9 cellular contexts compared by ENCODE assay signal in genomic region chr17:29584452-29585079, GRCh38. TPM values are rescaled to one million over a fixed set of nuclear protein-coding genes. Genes with fewer than 3 reads are reported as not detected.
DNase-seq lines count a peak whose midpoint lies in the region; ATAC-seq and TF ChIP-seq lines count a peak whose summit lies in the region.
"Had no signal": no experiment of that assay in that cellular context is flagged by ENCODE, and none has a peak within 500 bp of the region (broad histone marks: within the 10 kb centered on the region; RNA-seq: fewer than 3 reads in every experiment).

No MANE protein-coding gene starts in this region.

- peaks cover 2% of the 10 kb centered on the region for H3K9me3 Mint-ChIP-seq in activated naive CD4-positive, alpha-beta T cell treated with anti-CD3 and anti-CD28 coated beads for 36 hours
- H3K9me3 Mint-ChIP-seq in HFFc6: no peaks in the 10 kb centered on the region

- no peaks in the 10 kb centered on the region for H3K9me3 ChIP-seq in upper lobe of right lung
- no peaks in the 10 kb centered on the region for H3K9me3 ChIP-seq in transverse colon

- DNase-seq in activated naive CD4-positive, alpha-beta T cell treated with anti-CD3 and anti-CD28 coated beads for 36 hours: no peak
- DNase-seq in activated naive CD4-positive, alpha-beta T cell treated with Interleukin-2 at 50 U/mL for 16 hours: no peak
- DNase-seq in brain microvascular endothelial cell: no peak
- peak; percentile 74 for DNase-seq in medulla oblongata (ENCODE audit: extremely low spot score)
- peak; percentile 67 for DNase-seq in upper lobe of right lung
- DNase-seq in HFFc6: no peak
- no peak for DNase-seq in transverse colon
- DNase-seq in NCI-H226: no peak

- H3K4me1 Mint-ChIP-seq in activated naive CD4-positive, alpha-beta T cell treated with anti-CD3 and anti-CD28 coated beads for 36 hours (ENCODE audit: low read depth): peaks cover 54% of the 10 kb centered on the region
- H3K4me1 Mint-ChIP-seq in HFFc6 (ENCODE audit: low read depth): peaks cover 34% of the 10 kb centered on the region

- H3K4me1 ChIP-seq in upper lobe of right lung (peaks cover 30% of the 10 kb centered on the region), transverse colon (peaks cover 9 to 23% (median 18%) of the 10 kb centered on the region in 4 donors)

- H3K27ac Mint-ChIP-seq in activated naive CD4-positive, alpha-beta T cell treated with anti-CD3 and anti-CD28 coated beads for 36 hours: peak overlapping the region; percentile 77
- no peak overlapping the region for H3K27ac Mint-ChIP-seq in HFFc6

- CTCF ChIA-PET in activated naive CD4-positive, alpha-beta T cell treated with anti-CD3 and anti-CD28 coated beads for 36 hours (lab: Charles Lee): interaction anchor here (1.2 to 1.5 kb wide), 3 partner anchors 9 to 33 kb away, joined by 4 to 9 read pairs (median 6); no protein-coding TSS in a partner anchor

- whole genome bisulfite sequencing in transverse colon (ENCODE audit: low coverage in 1 of 2), 2 donors: 76 to 77% methylated on average over 5 to 12 of the region's 12 CpGs

- TF ChIP-seq EP300 in transverse colon (IDR thresholded peaks at IDR 0.05; ENCODE audit: low read depth): no peak

- H3K27ac ChIP-seq in brain microvascular endothelial cell (peak overlapping the region; percentile 9), upper lobe of right lung (peak overlapping the region; percentile 73), transverse colon (peak overlapping the region in 2 of 4 donors; percentile 7 to 27)

- no peak for TF ChIP-seq POLR2A in transverse colon (IDR thresholded peaks at IDR 0.05)

- H3K36me3 Mint-ChIP-seq in activated naive CD4-positive, alpha-beta T cell treated with anti-CD3 and anti-CD28 coated beads for 36 hours (ENCODE audit: low read depth): peaks cover 20% of the 10 kb centered on the region
- peaks cover 5% of the 10 kb centered on the region for H3K36me3 Mint-ChIP-seq in HFFc6 (ENCODE audit: low read depth)

- no peak for ATAC-seq in upper lobe of right lung

- no peaks in the 10 kb centered on the region for H3K27me3 Mint-ChIP-seq in activated naive CD4-positive, alpha-beta T cell treated with anti-CD3 and anti-CD28 coated beads for 36 hours (ENCODE audit: low read depth)
- no peaks in the 10 kb centered on the region for H3K27me3 Mint-ChIP-seq in HFFc6 (ENCODE audit: insufficient read depth)

- in situ Hi-C loops in brain microvascular endothelial cell (cut with HindIII; ENCODE audit: low pct_ligation_motif_present, low sequenced_read_pairs) (no loop called here), transverse colon (cut with MboI; ENCODE audit: low pct_ligation_motif_present in 1 of 4, low pct_unique_long_range_greater_than_20kb in 1 of 4, low sequenced_read_pairs in 3 of 4) (no loop called here)

- H3K4me3 ChIP-seq in brain microvascular endothelial cell (ENCODE audit: low read depth, low read length): no peak overlapping the region
- peak overlapping the region; percentile 11 for H3K4me3 ChIP-seq in upper lobe of right lung
- H3K4me3 ChIP-seq in transverse colon: no peak overlapping the region
- H3K4me3 ChIP-seq: smooth muscle cell had no signal

- H3K27me3 ChIP-seq in brain microvascular endothelial cell (replicated peaks) (no peaks in the 10 kb centered on the region), upper lobe of right lung (no peaks in the 10 kb centered on the region), transverse colon (no peaks in the 10 kb centered on the region)

- H3K36me3 ChIP-seq in brain microvascular endothelial cell (replicated peaks) (peaks cover 21% of the 10 kb centered on the region), upper lobe of right lung (peaks cover 22% of the 10 kb centered on the region), transverse colon (no peaks in the 10 kb centered on the region)

- no peak overlapping the region for H3K4me3 Mint-ChIP-seq in activated naive CD4-positive, alpha-beta T cell treated with anti-CD3 and anti-CD28 coated beads for 36 hours
- H3K4me3 Mint-ChIP-seq in HFFc6: no peak overlapping the region

- no peak for TF ChIP-seq CTCF in brain microvascular endothelial cell (IDR thresholded peaks at IDR 0.05; ENCODE audit: low read depth, low read length, missing control alignments)
- TF ChIP-seq CTCF in upper lobe of right lung (IDR thresholded peaks at IDR 0.05): no peak
- TF ChIP-seq CTCF in HFFc6 (IDR thresholded peaks at IDR 0.05): no peak
- no peak for TF ChIP-seq CTCF in transverse colon (IDR thresholded peaks at IDR 0.05)

- intact Hi-C loops in activated naive CD4-positive, alpha-beta T cell treated with anti-CD3 and anti-CD28 coated beads for 36 hours (cut with micrococcal nuclease): no loop called here
- intact Hi-C loops in upper lobe of right lung (cut with DNase I) (no loop called here), transverse colon (cut with DNase I; ENCODE audit: low total_unique reads) (no loop called here)

RNA-seq across cellular contexts. Expression of gene GIT1, which starts 4.9 kb away (rescaled TPM):
- 10 to 100 TPM; 35.5 to 37.5 TPM for total RNA-seq in activated naive CD4-positive, alpha-beta T cell treated with anti-CD3 and anti-CD28 coated beads for 36 hours
- total RNA-seq in upper lobe of right lung: 64.8 TPM
- total RNA-seq in HFFc6 (2021; fragmentation: NEBNext Ultra II Directional; extraction: Animal tissue kit (Norgen Biotek cat#: 25700)): 10 to 100 TPM; 24.1 to 29.7 (median 28.7) TPM
- total RNA-seq in transverse colon: 10 to 100 TPM; 39.2 to 71.8 (median 41.3) TPM

RNA-seq across cellular contexts. Expression of gene ANKRD13B, which starts 8.4 kb away (rescaled TPM):
- 10 to 100 TPM; 14.1 to 14.6 TPM for total RNA-seq in activated naive CD4-positive, alpha-beta T cell treated with anti-CD3 and anti-CD28 coated beads for 36 hours
- total RNA-seq in upper lobe of right lung (6.8 TPM), transverse colon (1 to 10 TPM; 2.9 to 8.6 (median 5.6) TPM)
- 1 to 10 TPM; 1.9 to 4.3 (median 3.0) TPM for total RNA-seq in HFFc6 (2021; fragmentation: NEBNext Ultra II Directional; extraction: Animal tissue kit (Norgen Biotek cat#: 25700))

RNA-seq across cellular contexts. Expression of gene TP53I13, which starts 16.1 kb away (rescaled TPM):
- 10 to 100 TPM; 30.9 to 37.2 TPM for total RNA-seq in activated naive CD4-positive, alpha-beta T cell treated with anti-CD3 and anti-CD28 coated beads for 36 hours
- total RNA-seq in upper lobe of right lung: 51.9 TPM
- total RNA-seq in HFFc6 (2021; fragmentation: NEBNext Ultra II Directional; extraction: Animal tissue kit (Norgen Biotek cat#: 25700)): 10 to 100 TPM; 31.3 to 36.6 (median 35.3) TPM
- 100 to 1,000 TPM in 1 of 4 donors, 10 to 100 TPM in 3; 47.8 to 144 (median 87.7) TPM for total RNA-seq in transverse colon

RNA-seq across cellular contexts. Expression of gene ABHD15, which starts 17.7 kb away (rescaled TPM):
- 1 to 10 TPM; 3.7 to 4.0 TPM for total RNA-seq in activated naive CD4-positive, alpha-beta T cell treated with anti-CD3 and anti-CD28 coated beads for 36 hours
- total RNA-seq in upper lobe of right lung (10.9 TPM), transverse colon (10 to 100 TPM; 18.7 to 38.0 (median 24.6) TPM)
- 1 to 10 TPM; 6.4 to 9.8 (median 7.0) TPM for total RNA-seq in HFFc6 (2021; fragmentation: NEBNext Ultra II Directional; extraction: Animal tissue kit (Norgen Biotek cat#: 25700))

RNA-seq across cellular contexts. Expression of gene CORO6, which starts 38.1 kb away (rescaled TPM):
- total RNA-seq in activated naive CD4-positive, alpha-beta T cell treated with anti-CD3 and anti-CD28 coated beads for 36 hours: 10 to 100 TPM; 24.8 to 27.3 TPM
- total RNA-seq in upper lobe of right lung: 7.7 TPM
- total RNA-seq in HFFc6 (2021; fragmentation: NEBNext Ultra II Directional; extraction: Animal tissue kit (Norgen Biotek cat#: 25700)): 1 to 10 TPM; 4.6 to 6.1 (median 5.4) TPM
- 10 to 100 TPM; 12.2 to 37.4 (median 13.9) TPM for total RNA-seq in transverse colon

Comparison
In these comparisons a context has a peak if more than half of its experiments do, and no peak if none do; other contexts are left out.
1. DNase-seq: peak in medulla oblongata (single experiment) and upper lobe of right lung (single experiment); none in activated naive CD4-positive, alpha-beta T cell treated with anti-CD3 and anti-CD28 coated beads for 36 hours (single experiment), activated naive CD4-positive, alpha-beta T cell treated with Interleukin-2 at 50 U/mL for 16 hours (single experiment), brain microvascular endothelial cell (single experiment), HFFc6 (single experiment), transverse colon (single experiment) and NCI-H226 (single experiment).